In genomic region chr1:232145768-232146167, GRCh38 we compare ENCODE assay signal across 17 cellular contexts.
DNase-seq lines count a peak whose midpoint lies in the region; ATAC-seq and TF ChIP-seq lines count a peak whose summit lies in the region.
"Had no signal": no experiment of that assay in that cellular context is flagged by ENCODE, and none has a peak within 500 bp of the region (broad histone marks: within the 10 kb centered on the region; RNA-seq: fewer than 3 reads in every experiment).

No MANE protein-coding gene starts in this region.

- peak; percentile 76 for DNase-seq in DMS153 (lab: John Stamatoyannopoulos, UW)
- no peak for DNase-seq in DMS153 treated with DMSO at 0.1 percent for 48 hours (lab: John Stamatoyannopoulos, UW; ENCODE audit: unreplicated experiment)
- DNase-seq in WTC11 (ENCODE audit: low spot score): no peak
- DNase-seq in kidney tubule cell (ENCODE audit: low spot score): peak; percentile 49
- DNase-seq in NCI-H2107 (lab: John Stamatoyannopoulos, UW): no peak
- no peak for DNase-seq in activated CD4-positive, alpha-beta memory T cell treated with anti-CD3 and anti-CD28 coated beads, Interleukin-2, amount 10 ng/mL, durations not matched to agents 7 days and 5 days
- DNase-seq in HFFc6: no peak
- DNase-seq: DMS79 treated with DMSO at 0.1 percent for 48 hours, NCI-H1417 treated with DMSO at 0.1 percent for 48 hours, NCI-H187 treated with DMSO at 0.1 percent for 48 hours, NCI-H510A treated with DMSO at 0.1 percent for 48 hours, NCI-H748 treated with DMSO at 0.1 percent for 48 hours, SHP77 treated with DMSO at 0.1 percent for 48 hours had no signal

- H3K27me3 Mint-ChIP-seq in WTC11 (ENCODE audit: low read depth): no peaks in the 10 kb centered on the region
- peaks cover 6% of the 10 kb centered on the region for H3K27me3 Mint-ChIP-seq in activated CD4-positive, alpha-beta memory T cell treated with anti-CD3 and anti-CD28 coated beads, Interleukin-2, amount 10 ng/mL, durations not matched to agents 7 days and 5 days
- no peaks in the 10 kb centered on the region for H3K27me3 Mint-ChIP-seq in HFFc6 (ENCODE audit: insufficient read depth)
- H3K27me3 Mint-ChIP-seq: IgD-negative memory B cell had no signal

- no peak overlapping the region for H3K27ac Mint-ChIP-seq in WTC11
- H3K27ac Mint-ChIP-seq in activated CD4-positive, alpha-beta memory T cell treated with anti-CD3 and anti-CD28 coated beads, Interleukin-2, amount 10 ng/mL, durations not matched to agents 7 days and 5 days: no peak overlapping the region
- no peak overlapping the region for H3K27ac Mint-ChIP-seq in HFFc6
- H3K27ac Mint-ChIP-seq: GM23338, IgD-negative memory B cell had no signal

- TF ChIP-seq CTCF in WTC11 (IDR thresholded peaks at IDR 0.05): no peak
- no peak for TF ChIP-seq CTCF in HFFc6 (IDR thresholded peaks at IDR 0.05)

- CTCF ChIA-PET in WTC11 (lab: Charles Lee): no interaction called here
- CTCF ChIA-PET in activated CD4-positive, alpha-beta memory T cell treated with anti-CD3 and anti-CD28 coated beads, Interleukin-2, amount 10 ng/mL, durations not matched to agents 7 days and 5 days (lab: Charles Lee): no interaction called here

- H3K9me3 Mint-ChIP-seq in WTC11 (peaks cover 2% of the 10 kb centered on the region), HFFc6 (peaks cover 11% of the 10 kb centered on the region)
- no peaks in the 10 kb centered on the region for H3K9me3 Mint-ChIP-seq in activated CD4-positive, alpha-beta memory T cell treated with anti-CD3 and anti-CD28 coated beads, Interleukin-2, amount 10 ng/mL, durations not matched to agents 7 days and 5 days

- H3K4me1 Mint-ChIP-seq in WTC11 (peaks cover 48% of the 10 kb centered on the region), HFFc6 (ENCODE audit: low read depth) (peaks cover 19% of the 10 kb centered on the region)
- no peaks in the 10 kb centered on the region for H3K4me1 Mint-ChIP-seq in activated CD4-positive, alpha-beta memory T cell treated with anti-CD3 and anti-CD28 coated beads, Interleukin-2, amount 10 ng/mL, durations not matched to agents 7 days and 5 days
- H3K4me1 Mint-ChIP-seq: IgD-negative memory B cell had no signal

- POLR2A ChIA-PET in WTC11 (lab: Charles Lee): no interaction called here
- POLR2A ChIA-PET in activated CD4-positive, alpha-beta memory T cell treated with anti-CD3 and anti-CD28 coated beads, Interleukin-2, amount 10 ng/mL, durations not matched to agents 7 days and 5 days (lab: Charles Lee): no interaction called here

- ATAC-seq in WTC11 (no peak), GM21619 (IDR thresholded peaks at IDR 0.05; ENCODE audit: unreplicated experiment) (no peak)
- ATAC-seq: GM23338, HCT116 had no signal

- peaks cover 10% of the 10 kb centered on the region for H3K36me3 Mint-ChIP-seq in WTC11
- no peaks in the 10 kb centered on the region for H3K36me3 Mint-ChIP-seq in activated CD4-positive, alpha-beta memory T cell treated with anti-CD3 and anti-CD28 coated beads, Interleukin-2, amount 10 ng/mL, durations not matched to agents 7 days and 5 days (ENCODE audit: low read depth)
- H3K36me3 Mint-ChIP-seq in HFFc6 (ENCODE audit: low read depth): no peaks in the 10 kb centered on the region
- H3K36me3 Mint-ChIP-seq: IgD-negative memory B cell had no signal

- no peak overlapping the region for H3K4me3 Mint-ChIP-seq in WTC11
- H3K4me3 Mint-ChIP-seq in activated CD4-positive, alpha-beta memory T cell treated with anti-CD3 and anti-CD28 coated beads, Interleukin-2, amount 10 ng/mL, durations not matched to agents 7 days and 5 days: no peak overlapping the region
- H3K4me3 Mint-ChIP-seq in HFFc6: no peak overlapping the region
- H3K4me3 Mint-ChIP-seq: GM23338, IgD-negative memory B cell had no signal

TF ChIP-seq in WTC11, 78 proteins besides CTCF, POLR2A, EP300 and RAD21:
- TF ChIP-seq ZNF416 (CRISPR knock-in tag; IDR thresholded peaks at IDR 0.05): 0 out of 2 replicates have a peak, but pooled peaks have one; percentile 54
- no peak for TF ChIP-seq MLX (CRISPR knock-in tag; IDR thresholded peaks at IDR 0.05)
- no peak for TF ChIP-seq FOXK1 (CRISPR knock-in tag; IDR thresholded peaks at IDR 0.05)
- TF ChIP-seq AR (CRISPR knock-in tag; IDR thresholded peaks at IDR 0.05): 0 out of 2 replicates have a peak, but pooled peaks have one; percentile 40
- 0 out of 2 replicates have a peak, but pooled peaks have one; percentile 56 for TF ChIP-seq NFATC4 (CRISPR knock-in tag; IDR thresholded peaks at IDR 0.05)
- TF ChIP-seq ZNF425 (CRISPR knock-in tag; conservative IDR thresholded peaks at IDR 0.05): peak; percentile 64; the same call in 1 of the 2 replicates
- TF ChIP-seq ERG (CRISPR knock-in tag; IDR thresholded peaks at IDR 0.05): no peak

Comparison
In these comparisons a context has a peak if more than half of its experiments do, and no peak if none do; other contexts are left out.
1. DNase-seq: peak in DMS153 (single experiment) and kidney tubule cell (single experiment); none in DMS153 treated with DMSO at 0.1 percent for 48 hours (single experiment), WTC11 (single experiment), NCI-H2107 (single experiment), activated CD4-positive, alpha-beta memory T cell treated with anti-CD3 and anti-CD28 coated beads, Interleukin-2, amount 10 ng/mL, durations not matched to agents 7 days and 5 days (single experiment) and HFFc6 (single experiment).